31 cellular contexts compared by ENCODE assay signal in genomic region chr18:34848156-34848555, GRCh38.
"Had no signal": no experiment of that assay in that cellular context is flagged by ENCODE, and none has a peak within 500 bp of the region (broad histone marks: within the 10 kb centered on the region; RNA-seq: fewer than 3 reads in every experiment).

No MANE protein-coding gene starts in this region.

- H3K4me3 Mint-ChIP-seq: activated CD4-positive, alpha-beta memory T cell treated with anti-CD3 and anti-CD28 coated beads, Interleukin-2, amount 10 ng/mL, durations not matched to agents 7 days and 5 days; activated CD8-positive, alpha-beta memory T cell treated with anti-CD3 and anti-CD28 coated beads, Interleukin-2, amount 10 ng/mL, durations not matched to agents 7 days and 5 days; activated naive CD4-positive, alpha-beta T cell treated with anti-CD3 and anti-CD28 coated beads, Interleukin-2, amount 10 ng/mL, durations not matched to agents 7 days and 5 days; activated naive CD8-positive, alpha-beta T cell; activated naive CD8-positive, alpha-beta T cell treated with anti-CD3 and anti-CD28 coated beads, Interleukin-2, amount 50 U/mL, for 24 hours had no signal

- H3K27me3 Mint-ChIP-seq: activated naive CD8-positive, alpha-beta T cell had no signal

- H3K4me1 Mint-ChIP-seq: activated CD4-positive, alpha-beta memory T cell treated with anti-CD3 and anti-CD28 coated beads, Interleukin-2, amount 10 ng/mL, durations not matched to agents 7 days and 5 days; activated CD8-positive, alpha-beta memory T cell treated with anti-CD3 and anti-CD28 coated beads, Interleukin-2, amount 10 ng/mL, durations not matched to agents 7 days and 5 days; activated naive CD4-positive, alpha-beta T cell treated with anti-CD3 and anti-CD28 coated beads, Interleukin-2, amount 10 ng/mL, durations not matched to agents 7 days and 5 days; activated naive CD8-positive, alpha-beta T cell treated with anti-CD3 and anti-CD28 coated beads, Interleukin-2, amount 50 U/mL, for 24 hours had no signal

- H3K9me3 Mint-ChIP-seq: activated CD4-positive, alpha-beta memory T cell treated with anti-CD3 and anti-CD28 coated beads, Interleukin-2, amount 10 ng/mL, durations not matched to agents 7 days and 5 days; activated naive CD4-positive, alpha-beta T cell treated with anti-CD3 and anti-CD28 coated beads, Interleukin-2, amount 10 ng/mL, durations not matched to agents 7 days and 5 days; activated naive CD8-positive, alpha-beta T cell treated with anti-CD3 and anti-CD28 coated beads, Interleukin-2, amount 50 U/mL, for 24 hours had no signal

- H3K27ac ChIP-seq: breast epithelium, KMS-11, SJCRH30, SK-N-MC, WERI-Rb-1 had no signal

- H3K4me1 ChIP-seq: breast epithelium, SJCRH30 had no signal

- H3K4me3 ChIP-seq: breast epithelium, SJCRH30, SK-N-MC had no signal

- H3K27me3 ChIP-seq: breast epithelium, SJCRH30 had no signal

- H3K9me3 ChIP-seq: breast epithelium, SJCRH30 had no signal

- ATAC-seq: activated CD8-positive, alpha-beta memory T cell treated with anti-CD3 and anti-CD28 coated beads, Interleukin-2, amount 10 ng/mL, durations not matched to agents 7 days and 5 days; activated naive CD8-positive, alpha-beta T cell treated with anti-CD3 and anti-CD28 coated beads, Interleukin-2, amount 50 U/mL, for 24 hours; Panc1 had no signal

- H3K9ac ChIP-seq: KMS-11 had no signal

- DNase-seq: activated CD4-positive, alpha-beta memory T cell treated with anti-CD3 and anti-CD28 coated beads, Interleukin-2, amount 10 ng/mL, durations not matched to agents 7 days and 5 days; activated CD4-positive, alpha-beta T cell treated with anti-CD3 and anti-CD28 coated beads for 1 hour; activated CD4-positive, alpha-beta T cell treated with anti-CD3 and anti-CD28 coated beads for 48 hours; activated CD4-positive, CD25-positive, alpha-beta regulatory T cell; activated CD8-positive, alpha-beta memory T cell treated with anti-CD3 and anti-CD28 coated beads for 24 hours; activated CD8-positive, alpha-beta memory T cell treated with anti-CD3 and anti-CD28 coated beads, Interleukin-2, amount 10 ng/mL, durations not matched to agents 7 days and 5 days; activated CD8-positive, alpha-beta memory T cell treated with anti-CD3 and anti-CD28 coated beads, Interleukin-2, amount 50 U/mL, for 48 hours; activated effector memory CD4-positive, alpha-beta T cell treated with Interleukin-2 at 50 U/mL for 16 hours; activated naive CD4-positive, alpha-beta T cell treated with anti-CD3 and anti-CD28 coated beads, Interleukin-2, amount 10 ng/mL, durations not matched to agents 7 days and 5 days; activated naive CD8-positive, alpha-beta T cell treated with anti-CD3 and anti-CD28 coated beads, Interleukin-2, amount 50 U/mL, for 24 hours; activated T-cell treated with anti-CD3 and anti-CD28 coated beads, Interleukin-2, amount 50 U/mL, for 48 hours; amniotic stem cell; aorta; MM.1S; MV-4-11; NCI-H1092; NCI-H1417 treated with DMSO at 0.1 percent for 48 hours; NCI-H187 treated with DMSO at 0.1 percent for 48 hours; NCI-H2081 treated with DMSO at 0.1 percent for 48 hours; NCI-H2171; NCI-H226; NCI-H524 treated with DMSO at 0.1 percent for 48 hours; SHP77; SJCRH30; T1000; WERI-Rb-1 had no signal

- H3K27ac Mint-ChIP-seq: activated CD4-positive, alpha-beta memory T cell treated with anti-CD3 and anti-CD28 coated beads, Interleukin-2, amount 10 ng/mL, durations not matched to agents 7 days and 5 days; activated CD8-positive, alpha-beta memory T cell treated with anti-CD3 and anti-CD28 coated beads, Interleukin-2, amount 10 ng/mL, durations not matched to agents 7 days and 5 days; activated naive CD4-positive, alpha-beta T cell treated with anti-CD3 and anti-CD28 coated beads, Interleukin-2, amount 10 ng/mL, durations not matched to agents 7 days and 5 days; activated naive CD8-positive, alpha-beta T cell; activated naive CD8-positive, alpha-beta T cell treated with anti-CD3 and anti-CD28 coated beads, Interleukin-2, amount 50 U/mL, for 24 hours had no signal

- H3K36me3 ChIP-seq: breast epithelium, SJCRH30, WERI-Rb-1 had no signal

- H3K36me3 Mint-ChIP-seq: activated CD8-positive, alpha-beta memory T cell treated with anti-CD3 and anti-CD28 coated beads, Interleukin-2, amount 10 ng/mL, durations not matched to agents 7 days and 5 days; activated naive CD8-positive, alpha-beta T cell had no signal
